17 cellular contexts compared by ENCODE assay signal in genomic region chr5:137345396-137345795, GRCh38.
DNase-seq lines count a peak whose midpoint lies in the region; ATAC-seq and TF ChIP-seq lines count a peak whose summit lies in the region.
"Had no signal": no experiment of that assay in that cellular context is flagged by ENCODE, and none has a peak within 500 bp of the region (broad histone marks: within the 10 kb centered on the region; RNA-seq: fewer than 3 reads in every experiment).

No MANE protein-coding gene starts in this region.

- no peak overlapping the region for H2AK5ac ChIP-seq in neuronal stem cell (ENCODE audit: low read depth, low read length)

- no peaks in the 10 kb centered on the region for H3K36me3 Mint-ChIP-seq in WTC11
- H3K36me3 Mint-ChIP-seq in GM23338 (ENCODE audit: low read depth), result no peaks in the 10 kb centered on the region
- no peaks in the 10 kb centered on the region for H3K36me3 Mint-ChIP-seq in T-cell
- H3K36me3 Mint-ChIP-seq: CD4-positive, CD25-positive, alpha-beta regulatory T cell had no signal

- DNase-seq in NCI-H69 (lab: John Stamatoyannopoulos, UW) (peak; percentile 59), WTC11 (ENCODE audit: low spot score) (no peak), heart right ventricle (no peak), neuronal stem cell (ENCODE audit: low spot score) (no peak), GM23338 (ENCODE audit: low spot score) (no peak), ureter (ENCODE audit: low spot score) (no peak), T-cell (no peak)
- DNase-seq: GF-D8, NCI-H187 treated with DMSO at 0.1 percent for 48 hours, NCI-H2107, NCI-H2227 treated with DMSO at 0.1 percent for 48 hours, SHP77 treated with DMSO at 0.1 percent for 48 hours had no signal

- H3K9me2 ChIP-seq in GM23338 (ENCODE audit: insufficient read depth), result peaks cover 8% of the 10 kb centered on the region; the same call in 1 of the 2 replicates
- H3K9me2 ChIP-seq: SK-N-SH had no signal

- H3K4me2 ChIP-seq in neuronal stem cell (ENCODE audit: insufficient read depth, low read length, poor library complexity, severe bottlenecking) (no peak overlapping the region), GM23338 (no peak overlapping the region)
- H3K4me2 ChIP-seq: SK-N-SH had no signal

- H3K79me2 ChIP-seq in GM23338 (replicated peaks; ENCODE audit: insufficient read depth), result no peaks in the 10 kb centered on the region

- H3K27me3 ChIP-seq in heart right ventricle (no peaks in the 10 kb centered on the region), neuronal stem cell (ENCODE audit: control insufficient read depth in 3 of 3, insufficient read depth in 3 of 3, low read depth in 1 of 3, low read length in 3 of 3) (no peaks in the 10 kb centered on the region), GM23338 (ENCODE audit: insufficient read depth) (no peaks in the 10 kb centered on the region)

- H3K23ac ChIP-seq in neuronal stem cell (ENCODE audit: low read depth, low read length, poor library complexity), result no peak overlapping the region

- peak; percentile 46; the same call in 1 of the 2 replicates for ATAC-seq in WTC11
- ATAC-seq in heart right ventricle, result peak in 6 of 8 donors; percentile 15 to 70 (median 49)
- no peak for ATAC-seq in GM23338
- ATAC-seq in T-cell (replicated peaks in 1 of 4), result no peak
- ATAC-seq: PC-3 had no signal

- H3K9ac ChIP-seq in neuronal stem cell (ENCODE audit: low read depth, low read length, poor library complexity), result no peak overlapping the region
- H3K9ac ChIP-seq: SK-N-SH had no signal

- H3K4me3 ChIP-seq in heart right ventricle (no peak overlapping the region), neuronal stem cell (ENCODE audit: low read length in 2 of 2) (no peak overlapping the region), GM23338 (no peak overlapping the region)

- H2BK15ac ChIP-seq in neuronal stem cell (ENCODE audit: low read length), result no peak overlapping the region

- H4K91ac ChIP-seq in neuronal stem cell (ENCODE audit: low read depth, low read length, poor library complexity), result no peak overlapping the region

- no peaks in the 10 kb centered on the region for H3K79me1 ChIP-seq in neuronal stem cell (ENCODE audit: low read depth, low read length)

- H3K14ac ChIP-seq in neuronal stem cell (ENCODE audit: low read length), result no peak overlapping the region

- no peaks in the 10 kb centered on the region for H3K27me3 Mint-ChIP-seq in WTC11 (ENCODE audit: low read depth)
- H3K27me3 Mint-ChIP-seq in GM23338 (ENCODE audit: insufficient read depth, low read depth, poor library complexity), result peaks cover 9% of the 10 kb centered on the region
- H3K27me3 Mint-ChIP-seq in T-cell, result peaks cover 4 to 5% of the 10 kb centered on the region in 2 donors
- H3K27me3 Mint-ChIP-seq: CD4-positive, CD25-positive, alpha-beta regulatory T cell had no signal

- H3K4me1 Mint-ChIP-seq in WTC11 (peaks cover 40% of the 10 kb centered on the region), GM23338 (peaks cover 39% of the 10 kb centered on the region), T-cell (no peaks in the 10 kb centered on the region)
- H3K4me1 Mint-ChIP-seq: CD4-positive, CD25-positive, alpha-beta regulatory T cell had no signal

- H3K9me3 ChIP-seq in heart right ventricle (no peaks in the 10 kb centered on the region), neuronal stem cell (replicated peaks in 1 of 2; ENCODE audit: control insufficient read depth in 2 of 2, insufficient read depth in 1 of 2, low read depth in 1 of 2, low read length in 2 of 2) (no peaks in the 10 kb centered on the region)
- H3K9me3 ChIP-seq: SK-N-SH had no signal

- H3F3A ChIP-seq in GM23338 (replicated peaks; ENCODE audit: low read depth), result no peaks in the 10 kb centered on the region

- H3K27ac ChIP-seq in heart right ventricle (no peak overlapping the region), neuronal stem cell (replicated peaks; ENCODE audit: low read length) (no peak overlapping the region), GM23338 (ENCODE audit: low read depth) (no peak overlapping the region)

- H4K20me1 ChIP-seq in GM23338 (replicated peaks; ENCODE audit: insufficient read depth), result no peaks in the 10 kb centered on the region

- TF ChIP-seq CTCF in WTC11 (IDR thresholded peaks at IDR 0.05) (no peak), heart right ventricle (IDR thresholded peaks at IDR 0.05) (no peak), GM23338 (conservative IDR thresholded peaks at IDR 0.05; ENCODE audit: low read depth in 2 of 2) (no peak)

- peak overlapping the region; percentile 62 for H2AFZ ChIP-seq in neuronal stem cell (ENCODE audit: low read length)
- no peak overlapping the region; the same call in 1 of the 2 replicates for H2AFZ ChIP-seq in GM23338

- H3K4me1 ChIP-seq in heart right ventricle (peaks cover 0 to 31% (median 12%) of the 10 kb centered on the region in 9 donors), neuronal stem cell (ENCODE audit: control insufficient read depth in 2 of 2, insufficient read depth in 1 of 2, low read depth in 1 of 2, low read length in 2 of 2) (peaks cover 13 to 30% of the 10 kb centered on the region in 2 donors), GM23338 (ENCODE audit: insufficient read depth) (peaks cover 23% of the 10 kb centered on the region)

- no peak overlapping the region for H2BK5ac ChIP-seq in neuronal stem cell (ENCODE audit: low read length)

- H3K4me3 Mint-ChIP-seq in WTC11 (no peak overlapping the region), GM23338 (no peak overlapping the region), T-cell (no peak overlapping the region)
- H3K4me3 Mint-ChIP-seq: CD4-positive, CD25-positive, alpha-beta regulatory T cell; H9; HFFc6 had no signal

- H4K8ac ChIP-seq in neuronal stem cell (ENCODE audit: low read depth, low read length), result no peak overlapping the region

- H2BK120ac ChIP-seq in neuronal stem cell (ENCODE audit: low read depth, low read length), result no peak overlapping the region

- CTCF ChIA-PET in WTC11 (lab: Charles Lee), result interaction anchor here (0.7 to 4.2 kb wide), 41 partner anchors 8 to 1128 kb away, joined by 3 to 80 read pairs (median 4); partner anchors contain the start of gene SPOCK1
- CTCF ChIA-PET in T-cell (lab: Charles Lee), result no interaction called here

- no peaks in the 10 kb centered on the region for H3K9me3 Mint-ChIP-seq in WTC11
- no peaks in the 10 kb centered on the region for H3K9me3 Mint-ChIP-seq in GM23338
- H3K9me3 Mint-ChIP-seq in T-cell, result peaks cover 0 to 5% (median 0%) of the 10 kb centered on the region in 3 donors
- H3K9me3 Mint-ChIP-seq: H9, HFFc6 had no signal

- H3K4ac ChIP-seq in neuronal stem cell (ENCODE audit: low read length), result no peak overlapping the region

- intact Hi-C loops in heart right ventricle (cut with DNase I), result loop anchor here in 3 of 10 donors (10.0 kb wide), 3 partner anchors 149 to 259 kb away; partner anchors contain the start of gene SPOCK1 (in 1 of the 3)

- H3K27ac Mint-ChIP-seq in WTC11 (peak overlapping the region; percentile 63; the same call in 1 of the 2 replicates), GM23338 (no peak overlapping the region; the same call in 1 of the 2 replicates), T-cell (no peak overlapping the region)
- H3K27ac Mint-ChIP-seq: CD4-positive, CD25-positive, alpha-beta regulatory T cell; HFFc6 had no signal

- H3K18ac ChIP-seq in neuronal stem cell (ENCODE audit: low read length), result no peak overlapping the region

- POLR2A ChIA-PET in WTC11 (lab: Charles Lee), result interaction anchor here (0.7 kb wide), 1 partner anchor 25 kb away, joined by 3 read pairs; no protein-coding TSS in a partner anchor
- POLR2A ChIA-PET in T-cell (lab: Charles Lee), result no interaction called here

- no peak overlapping the region for H2BK12ac ChIP-seq in neuronal stem cell (ENCODE audit: low read length)

- H3K36me3 ChIP-seq in heart right ventricle (no peaks in the 10 kb centered on the region), neuronal stem cell (replicated peaks in 1 of 2; ENCODE audit: control insufficient read depth in 2 of 2, insufficient read depth in 2 of 2, low read length in 2 of 2) (no peaks in the 10 kb centered on the region), GM23338 (ENCODE audit: insufficient read depth) (no peaks in the 10 kb centered on the region)

TF ChIP-seq in WTC11, 78 proteins besides CTCF, POLR2A, EP300 and RAD21 (continues in another document):
- TF ChIP-seq ESRRA (CRISPR knock-in tag; IDR thresholded peaks at IDR 0.05; ENCODE audit: borderline replicate concordance), result no peak
- TF ChIP-seq TP53 (CRISPR knock-in tag; IDR thresholded peaks at IDR 0.05), result no peak
- no peak for TF ChIP-seq E2F1 (CRISPR knock-in tag; IDR thresholded peaks at IDR 0.05)
- TF ChIP-seq TCF7 (CRISPR knock-in tag; IDR thresholded peaks at IDR 0.05; ENCODE audit: low read depth), result no peak

TF ChIP-seq in GM23338, 12 proteins besides CTCF, POLR2A, EP300 and RAD21 (continues in another document):
- TF ChIP-seq POLR2AphosphoS5 (IDR thresholded peaks at IDR 0.05; ENCODE audit: low read depth) (no peak), STAT1 (IDR thresholded peaks at IDR 0.05; ENCODE audit: unreplicated experiment) (no peak), ZNF331 (CRISPR knock-in tag; IDR thresholded peaks at IDR 0.05; ENCODE audit: low read depth) (no peak), ZNF114 (CRISPR knock-in tag; IDR thresholded peaks at IDR 0.05) (no peak), ETS1 (IDR thresholded peaks at IDR 0.05) (no peak), EZH2 (IDR thresholded peaks at IDR 0.05; ENCODE audit: low read depth, unreplicated experiment) (no peak), JUNB (IDR thresholded peaks at IDR 0.05; ENCODE audit: unreplicated experiment) (no peak), NANOG (IDR thresholded peaks at IDR 0.05; ENCODE audit: borderline replicate concordance) (no peak)

Comparison
In these comparisons a context has a peak if more than half of its experiments do, and no peak if none do; other contexts are left out.
1. ATAC-seq: peak in WTC11 (single experiment) and heart right ventricle (6 of 8); none in GM23338 (single experiment) and T-cell (0 of 4).